ENCODE assay signal across 9 cellular contexts in the genomic region with DNA sequence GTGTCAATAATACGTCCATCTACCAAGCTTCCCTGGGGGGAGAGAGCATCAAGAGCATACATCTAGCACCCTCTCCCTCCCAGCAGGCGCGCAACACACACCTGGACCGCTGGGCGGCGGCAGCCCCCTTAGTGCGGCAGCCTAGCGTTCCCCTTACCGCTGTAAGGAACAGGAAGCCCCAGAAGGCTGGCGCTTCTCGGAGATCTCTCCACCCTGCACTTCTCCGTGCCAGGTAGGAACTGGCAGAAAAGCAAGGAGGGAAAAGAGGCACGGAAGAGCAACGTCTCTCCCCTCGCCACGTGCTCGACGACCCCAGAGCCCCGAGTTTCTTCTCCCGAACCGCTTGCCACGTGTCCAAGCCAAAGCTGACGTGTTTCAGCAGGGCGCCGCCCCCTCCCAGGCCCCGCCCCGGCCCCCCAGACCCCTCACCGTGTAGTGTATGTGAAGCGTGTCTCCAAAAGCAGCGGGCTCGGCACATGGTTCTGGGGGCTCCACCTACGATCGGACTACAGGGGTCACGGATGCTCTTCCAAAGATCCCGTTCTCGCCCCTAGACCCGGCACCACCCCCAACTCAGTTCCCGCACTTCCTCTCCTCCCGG. TPM values are rescaled to one million over a fixed set of nuclear protein-coding genes. Genes with fewer than 3 reads are reported as not detected.
DNase-seq lines count a peak whose midpoint lies in the region; ATAC-seq, FAIRE-seq and TF ChIP-seq lines count a peak whose summit lies in the region.
"Had no signal": no experiment of that assay in that cellular context is flagged by ENCODE, and none has a peak within 500 bp of the region (broad histone marks: within the 10 kb centered on the region; RNA-seq: fewer than 3 reads in every experiment).

No MANE protein-coding gene starts in this region.

- peak; percentile 81 for ATAC-seq in GM21576 (IDR thresholded peaks at IDR 0.05; ENCODE audit: unreplicated experiment)
- ATAC-seq in naive B cell (ENCODE audit: low read depth in 2 of 2): peak; percentile 82 to 86

- peaks cover 0 to 6% of the 10 kb centered on the region in 2 donors for H3K36me3 Mint-ChIP-seq in naive B cell

- H3K27ac ChIP-seq in KOPT-K1 (ENCODE audit: low read depth, low read length, poor library complexity, severe bottlenecking) (peak overlapping the region; percentile 72), H1 (ENCODE audit: low read depth, low read length) (peak overlapping the region; percentile 55)

- H3K14ac ChIP-seq in H1 (ENCODE audit: insufficient read length): no peak overlapping the region

- POLR2A ChIA-PET in H1 (lab: Charles Lee; ENCODE audit: partially characterized antibody): interaction anchor here (0.6 to 7.2 kb wide), 15 partner anchors 9 to 171 kb away, joined by 3 to 51 read pairs (median 5); partner anchors contain the start of genes ARF3, DDX23, RND1 and WNT10B

- peak overlapping the region; percentile 61 to 86 (median 70) for H3K4me3 ChIP-seq in H1 (ENCODE audit: extremely low read depth in 1 of 4, insufficient read depth in 2 of 4, low read depth in 3 of 4, low read length in 4 of 4)

- H3K36me3 ChIP-seq in KOPT-K1 (ENCODE audit: insufficient read depth, low read length) (peaks cover 18% of the 10 kb centered on the region), H1 (ENCODE audit: control insufficient read depth in 2 of 4, insufficient read depth in 4 of 4, low read length in 3 of 4) (peaks cover 10 to 24% (median 16%) of the 10 kb centered on the region in 4 experiments; a peak in 7 of 8 replicates)

- peak overlapping the region; percentile 91 for H3K4ac ChIP-seq in H1 (replicated peaks; ENCODE audit: insufficient read length, low read depth, low read length)

- no peak for FAIRE-seq in H1 (lab: Jason Lieb, UNC)

- H3K4me1 Mint-ChIP-seq in naive B cell: peaks cover 11 to 22% (median 14%) of the 10 kb centered on the region in 3 donors

- peak; percentile 27 to 44; a peak in 2 of 3 replicates for TF ChIP-seq POLR2A in H1 (IDR thresholded peaks at IDR 0.05; ENCODE audit: control extremely low read depth in 1 of 2, low read depth in 2 of 2, low read length in 2 of 2)

- 0 out of 2 replicates have a peak overlapping the region, but pooled peaks have one; percentile 12 for H2BK5ac ChIP-seq in H1 (ENCODE audit: low read depth, low read length)

- H3K9me3 Mint-ChIP-seq in naive B cell: no peaks in the 10 kb centered on the region

- H4K5ac ChIP-seq in H1 (ENCODE audit: insufficient read length, low read depth, low read length): peak overlapping the region; percentile 57

- TF ChIP-seq EP300 in H1 (IDR thresholded peaks at IDR 0.05; ENCODE audit: borderline replicate concordance in 1 of 2, low read depth in 2 of 2, low read length in 2 of 2): no peak

- H2AFZ ChIP-seq in H1 (ENCODE audit: low read length): peak overlapping the region; percentile 81; the same call in 1 of the 2 replicates

- CTCF ChIA-PET in H1 (lab: Charles Lee; ENCODE audit: partially characterized antibody): interaction anchor here (0.8 to 20.2 kb wide), 21 partner anchors 12 to 114 kb away, joined by 3 to 280 read pairs (median 4); partner anchors contain the start of genes ARF3, DDX23, RND1 and WNT1

- TF ChIP-seq CTCF in H1 (IDR thresholded peaks at IDR 0.05; ENCODE audit: control extremely low read depth in 1 of 3, insufficient read depth in 1 of 3, low read depth in 1 of 3, low read length in 3 of 3): peak; percentile 64 to 71 (median 69)

- peaks cover 10% of the 10 kb centered on the region for H3K23me2 ChIP-seq in H1 (ENCODE audit: low read depth, low read length)

- H4K8ac ChIP-seq in H1 (ENCODE audit: extremely low read depth, insufficient read depth, low read length): peak overlapping the region; percentile 95

- H2BK12ac ChIP-seq in H1 (ENCODE audit: low read depth, low read length): 0 out of 2 replicates have a peak overlapping the region, but pooled peaks have one; percentile 39

- H3K27me3 Mint-ChIP-seq in naive B cell: no peaks in the 10 kb centered on the region

- H3K9ac ChIP-seq in H1 (replicated peaks in 1 of 4; ENCODE audit: extremely low read depth in 1 of 4, low read depth in 3 of 4, low read length in 3 of 4): peak overlapping the region; percentile 73 to 80 (median 78)

- H4K91ac ChIP-seq in H1 (replicated peaks; ENCODE audit: insufficient read length, low read length): no peak overlapping the region

- H3K79me2 ChIP-seq in H1 (ENCODE audit: control insufficient read depth in 1 of 2, insufficient read depth in 2 of 2, low read length in 2 of 2): no peaks in the 10 kb centered on the region; a peak in 1 of 4 replicates

- peak overlapping the region; percentile 87 to 99 (median 98) for H3K27ac Mint-ChIP-seq in naive B cell

- peaks cover 2 to 8% of the 10 kb centered on the region in 2 experiments for H4K20me1 ChIP-seq in H1 (replicated peaks in 1 of 2; ENCODE audit: control insufficient read depth in 1 of 2, insufficient read depth in 2 of 2, low read length in 2 of 2)

- H3K27me3 ChIP-seq in H1 (replicated peaks in 1 of 4; ENCODE audit: control insufficient read depth in 3 of 4, extremely low read depth in 1 of 4, insufficient read depth in 3 of 4, low read length in 3 of 4): no peaks in the 10 kb centered on the region; a peak in 1 of 7 replicates

- H3K9me3 ChIP-seq in KOPT-K1 (ENCODE audit: insufficient read depth, low read length, poor library complexity, severe bottlenecking) (no peaks in the 10 kb centered on the region), H1 (ENCODE audit: insufficient read depth in 2 of 2, low read depth in 1 of 2, low read length in 1 of 2) (no peaks in the 10 kb centered on the region)

- TF ChIP-seq RAD21 in H1 (IDR thresholded peaks at IDR 0.05 in 1 of 2, conservative IDR thresholded peaks at IDR 0.05 in 1 of 2; ENCODE audit: low read depth in 2 of 2, low read length in 2 of 2): peak; percentile 46 to 61

- peak overlapping the region; percentile 92 for H3K18ac ChIP-seq in H1 (ENCODE audit: extremely low read depth, low read length)

- peaks cover 3% of the 10 kb centered on the region; the same call in 1 of the 2 replicates for H3K79me1 ChIP-seq in H1 (ENCODE audit: low read depth, low read length)

- no peak overlapping the region for H2BK20ac ChIP-seq in H1 (ENCODE audit: low read length)

- no peak overlapping the region for H3K23ac ChIP-seq in H1 (ENCODE audit: insufficient read length)

- H2AK5ac ChIP-seq in H1 (ENCODE audit: low read depth, low read length): no peak overlapping the region; the same call in 1 of the 2 replicates

- no peak overlapping the region for H2BK120ac ChIP-seq in H1 (replicated peaks; ENCODE audit: low read depth, low read length)

- DNase-seq in EL (peak; percentile 48), H1 (ENCODE audit: low read depth in 1 of 2, low spot score in 2 of 2) (peak; percentile 29 to 79), naive B cell (peak; percentile 80), SKM-1 (lab: John Stamatoyannopoulos, UW; ENCODE audit: unreplicated experiment) (no peak)
- DNase-seq in activated CD4-positive, alpha-beta T cell treated with anti-CD3 and anti-CD28 coated beads, Interleukin-2, amount 50 U/mL, for 24 hours (ENCODE audit: low read depth in 1 of 2, low spot score in 1 of 2): peak; percentile 47 to 52
- peak; percentile 71 for DNase-seq in stimulated activated naive CD4-positive, alpha-beta T cell treated with Interleukin-2 at 50 U/mL for 16 hours (lab: John Stamatoyannopoulos, UW)

- 5% methylated on average over 21 of the region's 39 CpGs; no CpG with 5 or more reads in 1 of the 2 experiments for WGBS in H1 (ENCODE audit: extremely low coverage in 1 of 2, insufficient coverage in 1 of 2, insufficient read length in 1 of 2, insufficient replicate concordance in 2 of 2, low coverage in 1 of 2, low lambda C conversion rate in 2 of 2, missing lambda C conversion rate in 1 of 2), 2 experiments

- peaks cover 0 to 14% (median 4%) of the 10 kb centered on the region in 4 experiments; a peak in 4 of 7 replicates for H3K4me1 ChIP-seq in H1 (replicated peaks in 1 of 4; ENCODE audit: control insufficient read depth in 3 of 4, insufficient read depth in 4 of 4, low read length in 3 of 4)

- peak overlapping the region; percentile 89 to 99 (median 98) for H3K4me3 Mint-ChIP-seq in naive B cell

- H3K4me2 ChIP-seq in H1 (ENCODE audit: insufficient read depth in 1 of 2, low read depth in 2 of 2, low read length in 2 of 2): peak overlapping the region; percentile 83 to 87

- no peak overlapping the region for H2BK15ac ChIP-seq in H1 (ENCODE audit: low read length)

- no peak overlapping the region for H3K56ac ChIP-seq in H1 (replicated peaks; ENCODE audit: insufficient read length, low read depth, low read length)

RNA-seq across cellular contexts. Expression of gene FKBP11, which starts 0.6 kb away (rescaled TPM):
- total RNA-seq in H1 (2021; fragmentation: NEBNext Ultra II Directional; extraction: Animal tissue kit (Norgen Biotek cat#: 25700)): 65.1 and 75.6 TPM in 2 replicates
- polyA plus RNA-seq in H1 (2011; rRNA removed): 45.7 and 53.9 TPM in 2 replicates
- polyA plus RNA-seq in H1 (2011; cell fraction: cytosol; rRNA removed): 41.4 TPM
- 74.7 TPM for polyA plus RNA-seq in H1 (2011; cell fraction: nucleus; rRNA removed)
- polyA plus RNA-seq in H1 (2012, experiment 1 of 2): 69.5 to 77.3 TPM (median 76.2 TPM) in 4 replicates
- 75.8 TPM for polyA plus RNA-seq in H1 (2012, experiment 2 of 2)
- polyA plus RNA-seq in H1 (2013, experiment 1 of 2): 133 TPM
- polyA plus RNA-seq in H1 (2013, experiment 2 of 2): 163 TPM
- polyA minus RNA-seq in H1 (2011; rRNA and poly(A)+ RNA removed): 31.9 and 35.7 TPM in 2 replicates
- polyA minus RNA-seq in H1 (2011; cell fraction: cytosol; rRNA and poly(A)+ RNA removed): 34.4 TPM
- 30.8 TPM for polyA minus RNA-seq in H1 (2011; cell fraction: nucleus; rRNA and poly(A)+ RNA removed)
- 10 to 100 TPM; 29.3 to 35.6 (median 32.7) TPM for polyA plus RNA-seq in naive B cell (ENCODE audit: low read depth in 6 of 6)

RNA-seq across cellular contexts. Expression of gene ARF3, which starts 32.6 kb away (rescaled TPM):
- total RNA-seq in H1 (2021; fragmentation: NEBNext Ultra II Directional; extraction: Animal tissue kit (Norgen Biotek cat#: 25700)): 250 and 251 TPM in 2 replicates
- polyA plus RNA-seq in H1 (2011; rRNA removed) (231 and 262 TPM in 2 replicates), naive B cell (ENCODE audit: low read depth in 6 of 6) (10 to 100 TPM; 21.7 to 40.3 (median 25.8) TPM)
- polyA plus RNA-seq in H1 (2011; cell fraction: cytosol; rRNA removed): 269 TPM
- polyA plus RNA-seq in H1 (2011; cell fraction: nucleus; rRNA removed): 156 TPM
- polyA plus RNA-seq in H1 (2012, experiment 1 of 2): 234 to 285 TPM (median 262 TPM) in 4 replicates
- 231 TPM for polyA plus RNA-seq in H1 (2012, experiment 2 of 2)
- polyA plus RNA-seq in H1 (2013, experiment 1 of 2): 84.2 TPM
- 90.0 TPM for polyA plus RNA-seq in H1 (2013, experiment 2 of 2)
- polyA minus RNA-seq in H1 (2011; rRNA and poly(A)+ RNA removed): 191 and 260 TPM in 2 replicates
- 89.5 TPM for polyA minus RNA-seq in H1 (2011; cell fraction: cytosol; rRNA and poly(A)+ RNA removed)
- 68.0 TPM for polyA minus RNA-seq in H1 (2011; cell fraction: nucleus; rRNA and poly(A)+ RNA removed)

RNA-seq across cellular contexts. Expression of gene WNT10B, which starts 46.8 kb away (rescaled TPM):
- total RNA-seq in H1 (2021; fragmentation: NEBNext Ultra II Directional; extraction: Animal tissue kit (Norgen Biotek cat#: 25700)): 0.25 and 0.26 TPM in 2 replicates
- polyA plus RNA-seq in H1 (2011; rRNA removed) (1.8 and 1.9 TPM in 2 replicates), naive B cell (ENCODE audit: low read depth in 6 of 6) (not detected)
- 1.5 TPM for polyA plus RNA-seq in H1 (2011; cell fraction: cytosol; rRNA removed)
- polyA plus RNA-seq in H1 (2011; cell fraction: nucleus; rRNA removed): 1.5 TPM
- 0.76 to 1.6 TPM (median 1.5 TPM) in 4 replicates for polyA plus RNA-seq in H1 (2012, experiment 1 of 2)
- polyA plus RNA-seq in H1 (2012, experiment 2 of 2): 1.1 TPM
- 0.04 TPM for polyA plus RNA-seq in H1 (2013, experiment 1 of 2)
- 0.06 TPM for polyA plus RNA-seq in H1 (2013, experiment 2 of 2)
- polyA minus RNA-seq in H1 (2011; rRNA and poly(A)+ RNA removed): 0.16 and 0.54 TPM in 2 replicates
- polyA minus RNA-seq in H1 (2011; cell fraction: cytosol; rRNA and poly(A)+ RNA removed): 1.6 TPM
- 0.30 TPM for polyA minus RNA-seq in H1 (2011; cell fraction: nucleus; rRNA and poly(A)+ RNA removed)
- total RNA-seq: glomerular endothelial cell had no signal

RNA-seq across cellular contexts. Expression of gene WNT1, which starts 53.4 kb away (rescaled TPM):
- not detected in 2 replicates for total RNA-seq in H1 (2021; fragmentation: NEBNext Ultra II Directional; extraction: Animal tissue kit (Norgen Biotek cat#: 25700))
- not detected in 2 replicates for polyA plus RNA-seq in H1 (2011; rRNA removed)
- not detected for polyA plus RNA-seq in H1 (2011; cell fraction: cytosol; rRNA removed)
- not detected for polyA plus RNA-seq in H1 (2011; cell fraction: nucleus; rRNA removed)
- not detected in 4 replicates for polyA plus RNA-seq in H1 (2012, experiment 1 of 2)
- polyA plus RNA-seq in H1 (2012, experiment 2 of 2): not detected
- not detected for polyA plus RNA-seq in H1 (2013, experiment 1 of 2)
- polyA plus RNA-seq in H1 (2013, experiment 2 of 2): not detected
- polyA minus RNA-seq in H1 (2011; rRNA and poly(A)+ RNA removed): not detected in 2 replicates
- not detected for polyA minus RNA-seq in H1 (2011; cell fraction: cytosol; rRNA and poly(A)+ RNA removed)
- polyA minus RNA-seq in H1 (2011; cell fraction: nucleus; rRNA and poly(A)+ RNA removed): not detected
- polyA plus RNA-seq in naive B cell (ENCODE audit: low read depth in 6 of 6): under 1 TPM in 1 of 6 donors, not detected in 5; 0.23 TPM
- total RNA-seq: glomerular endothelial cell had no signal

RNA-seq across cellular contexts. Expression of gene RND1, which starts 59.0 kb away (rescaled TPM):
- 15.8 and 16.2 TPM in 2 replicates for total RNA-seq in H1 (2021; fragmentation: NEBNext Ultra II Directional; extraction: Animal tissue kit (Norgen Biotek cat#: 25700))
- polyA plus RNA-seq in H1 (2011; rRNA removed) (17.1 and 17.8 TPM in 2 replicates), naive B cell (ENCODE audit: low read depth in 6 of 6) (1 to 10 TPM; 2.0 to 3.8 (median 3.0) TPM)
- 27.5 TPM for polyA plus RNA-seq in H1 (2011; cell fraction: cytosol; rRNA removed)
- polyA plus RNA-seq in H1 (2011; cell fraction: nucleus; rRNA removed): 31.4 TPM
- polyA plus RNA-seq in H1 (2012, experiment 1 of 2): 21.5 to 28.9 TPM (median 24.5 TPM) in 4 replicates
- 20.6 TPM for polyA plus RNA-seq in H1 (2012, experiment 2 of 2)
- 3.1 TPM for polyA plus RNA-seq in H1 (2013, experiment 1 of 2)
- 3.2 TPM for polyA plus RNA-seq in H1 (2013, experiment 2 of 2)
- polyA minus RNA-seq in H1 (2011; rRNA and poly(A)+ RNA removed): 30.9 and 33.3 TPM in 2 replicates
- polyA minus RNA-seq in H1 (2011; cell fraction: cytosol; rRNA and poly(A)+ RNA removed): 14.7 TPM
- 44.2 TPM for polyA minus RNA-seq in H1 (2011; cell fraction: nucleus; rRNA and poly(A)+ RNA removed)
